ENCODE assay signal across 8 cellular contexts in the genomic region with DNA sequence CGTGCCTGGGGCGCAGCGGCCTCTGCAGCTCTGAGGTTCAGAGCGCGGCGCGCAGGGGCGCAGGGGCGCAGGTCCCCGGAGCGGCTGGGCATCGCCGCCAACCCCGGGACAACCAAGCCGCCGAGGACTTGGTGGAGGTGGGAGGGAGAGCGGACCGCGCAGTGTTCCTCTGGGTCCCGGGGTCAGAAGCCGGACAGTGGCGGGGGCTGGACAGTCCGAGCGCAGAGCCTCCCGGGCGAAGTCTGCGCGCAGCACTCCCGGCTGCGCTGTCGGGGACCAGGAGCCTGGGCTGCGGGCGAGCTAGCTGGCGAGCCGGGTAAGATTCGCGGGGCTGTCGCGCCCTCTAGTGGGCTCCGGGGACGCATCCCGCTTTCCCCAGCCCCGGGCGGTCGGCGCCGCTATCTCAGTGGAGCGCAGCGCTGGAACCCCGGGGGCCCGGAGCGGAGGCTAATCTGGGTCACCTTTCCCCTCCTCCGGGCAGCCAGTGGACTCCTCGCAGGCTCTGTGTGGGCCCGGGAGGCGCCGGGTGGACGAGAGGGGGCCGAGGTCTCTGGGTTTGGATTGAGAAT. TPM values are rescaled to one million over a fixed set of nuclear protein-coding genes. Genes with fewer than 3 reads are reported as not detected.
DNase-seq lines count a peak whose midpoint lies in the region; ATAC-seq, FAIRE-seq and TF ChIP-seq lines count a peak whose summit lies in the region.

No MANE protein-coding gene starts in this region.

- no peak overlapping the region for H2AFZ ChIP-seq in HepG2 (ENCODE audit: low read length)

- 3% methylated on average over 13 of the region's 59 CpGs for WGBS in HepG2 (ENCODE audit: low lambda C conversion rate)

- peak overlapping the region; percentile 77 for H3K4me3 Mint-ChIP-seq in dendritic cell treated with granulocyte-macrophage colony-stimulating factor and Interleukin-4, amounts not matched to agents 40 ng/mL and 50 ng/mL, for 4 days

- no peaks in the 10 kb centered on the region for H4K20me1 ChIP-seq in HepG2 (ENCODE audit: insufficient read depth, low read length)

- H3K27me3 Mint-ChIP-seq in dendritic cell treated with granulocyte-macrophage colony-stimulating factor and Interleukin-4, amounts not matched to agents 40 ng/mL and 50 ng/mL, for 4 days, result peaks cover 76% of the 10 kb centered on the region

- H3K9me3 Mint-ChIP-seq in dendritic cell treated with granulocyte-macrophage colony-stimulating factor and Interleukin-4, amounts not matched to agents 40 ng/mL and 50 ng/mL, for 4 days, result no peaks in the 10 kb centered on the region

- peaks cover 53% of the 10 kb centered on the region for H3K4me1 Mint-ChIP-seq in dendritic cell treated with granulocyte-macrophage colony-stimulating factor and Interleukin-4, amounts not matched to agents 40 ng/mL and 50 ng/mL, for 4 days (ENCODE audit: low read depth)

- peak overlapping the region; percentile 87 for H3K4me2 ChIP-seq in HepG2 (ENCODE audit: low read depth, low read length)

- ATAC-seq in GM19023 (IDR thresholded peaks at IDR 0.05; ENCODE audit: unreplicated experiment) (peak; percentile 87), HG03196 (IDR thresholded peaks at IDR 0.05; ENCODE audit: unreplicated experiment) (peak; percentile 83), HepG2 (peak; percentile 94)

- DNase-seq in AG10803 (ENCODE audit: low read depth) (peak; percentile 83), NCI-H510A treated with DMSO at 0.1 percent for 48 hours (lab: John Stamatoyannopoulos, UW) (peak; percentile 92), HepG2 (ENCODE audit: low spot score) (peak; percentile 55)
- DNase-seq in activated CD4-positive, alpha-beta T cell treated with anti-CD3 and anti-CD28 coated beads, Interleukin-2, amount 50 U/mL, for 1 hour, result peak; percentile 67
- DNase-seq in stimulated activated CD4-positive, alpha-beta T cell treated with anti-CD3 and anti-CD28 coated beads, Interleukin-2, amount 100 ng/mL, for 4 hours (ENCODE audit: low read depth), result peak; percentile 55

- TF ChIP-seq CTCF in AG10803 (conservative IDR thresholded peaks at IDR 0.05; ENCODE audit: low read length), result peak; percentile 72
- peak; percentile 93 for TF ChIP-seq CTCF in HepG2 (CRISPR knock-in tag; IDR thresholded peaks at IDR 0.05)

- peak overlapping the region; percentile 98 for H3K4me3 ChIP-seq in AG10803 (ENCODE audit: low read length)
- peak overlapping the region; percentile 45 to 75 (median 52); a peak in 5 of 6 replicates for H3K4me3 ChIP-seq in HepG2 (replicated peaks in 1 of 3; ENCODE audit: insufficient read depth in 1 of 3, low read depth in 2 of 3, low read length in 3 of 3)

- TF ChIP-seq POLR2A in HepG2 (IDR thresholded peaks at IDR 0.05; ENCODE audit: insufficient read depth in 1 of 2, low read depth in 2 of 2, low read length in 2 of 2), result no peak

- H3K79me2 ChIP-seq in HepG2 (ENCODE audit: insufficient read depth, low read length), result no peaks in the 10 kb centered on the region

- no peaks in the 10 kb centered on the region for H3K36me3 ChIP-seq in HepG2 (replicated peaks in 1 of 2; ENCODE audit: control insufficient read depth in 1 of 2, insufficient read depth in 2 of 2, low read length in 2 of 2)

- H3K9ac ChIP-seq in HepG2 (ENCODE audit: insufficient read depth, low read depth, low read length), result no peak overlapping the region

- peaks cover 14 to 46% of the 10 kb centered on the region in 2 experiments for H3K27me3 ChIP-seq in HepG2 (ENCODE audit: control insufficient read depth in 1 of 2, insufficient read depth in 2 of 2, low read length in 2 of 2)

- H3K4me1 ChIP-seq in HepG2 (ENCODE audit: insufficient read depth, low read length), result peaks cover 31% of the 10 kb centered on the region; the same call in 1 of the 2 replicates

- intact Hi-C loops in dendritic cell treated with granulocyte-macrophage colony-stimulating factor and Interleukin-4, amounts not matched to agents 40 ng/mL and 50 ng/mL, for 4 days (cut with micrococcal nuclease), result loop anchor here (2.0 to 10.0 kb wide), 7 partner anchors 324 to 1686 kb away; a partner anchor contains a TSS
- intact Hi-C loops in HepG2 (cut with micrococcal nuclease; ENCODE audit: unreplicated experiment), result loop anchor here (1.0 to 10.0 kb wide), 3 partner anchors 325 to 1998 kb away; no protein-coding TSS in a partner anchor

- BruUV-seq in HepG2 (replicated peaks; lab: Mats Ljungman, UMichigan), result no TSS peak

- POLR2A ChIA-PET in HepG2 (lab: Yijun Ruan, JAX), result interaction anchor here (1.1 kb wide), 1 partner anchor 1214 kb away, joined by 3 read pairs; no protein-coding TSS in a partner anchor

- in situ Hi-C loops in HepG2 (cut with HindIII; ENCODE audit: extremely low pct_ligation_motif_present, low pct_unique_long_range_greater_than_20kb), result loop anchor here (25.0 kb wide), 3 partner anchors 746 to 1046 kb away; no protein-coding TSS in a partner anchor

- CTCF ChIA-PET in HepG2 (lab: Yijun Ruan, JAX; ENCODE audit: low intra/inter-chr PET ratio, low total read pairs), result interaction anchor here (2.0 to 3.3 kb wide), 7 partner anchors 302 to 1999 kb away, joined by 5 to 22 read pairs (median 15); no protein-coding TSS in a partner anchor

- TF ChIP-seq EP300 in HepG2 (IDR thresholded peaks at IDR 0.05; ENCODE audit: low read depth in 2 of 2, low read length in 2 of 2) (no peak), HepG2 (CRISPR knock-in tag; IDR thresholded peaks at IDR 0.05; ENCODE audit: borderline replicate concordance) (no peak)

- H3K27ac Mint-ChIP-seq in dendritic cell treated with granulocyte-macrophage colony-stimulating factor and Interleukin-4, amounts not matched to agents 40 ng/mL and 50 ng/mL, for 4 days, result peak overlapping the region; percentile 38

- no peak for FAIRE-seq in HepG2 (lab: Jason Lieb, UNC)

- TF ChIP-seq RAD21 in HepG2 (CRISPR knock-in tag; IDR thresholded peaks at IDR 0.05), result peak; percentile 97

- no peaks in the 10 kb centered on the region for H3K36me3 Mint-ChIP-seq in dendritic cell treated with granulocyte-macrophage colony-stimulating factor and Interleukin-4, amounts not matched to agents 40 ng/mL and 50 ng/mL, for 4 days (ENCODE audit: low read depth)

- H3K27ac ChIP-seq in HepG2 (ENCODE audit: extremely low read length, insufficient read depth, low read length), result no peak overlapping the region

- H3K9me3 ChIP-seq in HepG2 (ENCODE audit: low read length), result no peaks in the 10 kb centered on the region

TF ChIP-seq in HepG2, 621 proteins besides CTCF, POLR2A, EP300 and RAD21 (continues in another document):
- TF ChIP-seq, protein P1, sequence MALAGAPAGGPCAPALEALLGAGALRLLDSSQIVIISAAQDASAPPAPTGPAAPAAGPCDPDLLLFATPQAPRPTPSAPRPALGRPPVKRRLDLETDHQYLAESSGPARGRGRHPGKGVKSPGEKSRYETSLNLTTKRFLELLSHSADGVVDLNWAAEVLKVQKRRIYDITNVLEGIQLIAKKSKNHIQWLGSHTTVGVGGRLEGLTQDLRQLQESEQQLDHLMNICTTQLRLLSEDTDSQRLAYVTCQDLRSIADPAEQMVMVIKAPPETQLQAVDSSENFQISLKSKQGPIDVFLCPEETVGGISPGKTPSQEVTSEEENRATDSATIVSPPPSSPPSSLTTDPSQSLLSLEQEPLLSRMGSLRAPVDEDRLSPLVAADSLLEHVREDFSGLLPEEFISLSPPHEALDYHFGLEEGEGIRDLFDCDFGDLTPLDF (CRISPR knock-in tag; IDR thresholded peaks at IDR 0.05), result 0 out of 2 replicates have a peak, but pooled peaks have one; percentile 39
- TF ChIP-seq HES4 (CRISPR knock-in tag; IDR thresholded peaks at IDR 0.05; ENCODE audit: borderline replicate concordance) (0 out of 2 replicates have a peak, but pooled peaks have one; percentile 13), KLF15 (CRISPR knock-in tag; IDR thresholded peaks at IDR 0.05; ENCODE audit: borderline replicate concordance) (no peak), ATF1 (CRISPR knock-in tag; IDR thresholded peaks at IDR 0.05) (no peak), ZBTB3 (CRISPR knock-in tag; IDR thresholded peaks at IDR 0.05; ENCODE audit: borderline replicate concordance, low read depth) (no peak)
- TF ChIP-seq, protein P2, sequence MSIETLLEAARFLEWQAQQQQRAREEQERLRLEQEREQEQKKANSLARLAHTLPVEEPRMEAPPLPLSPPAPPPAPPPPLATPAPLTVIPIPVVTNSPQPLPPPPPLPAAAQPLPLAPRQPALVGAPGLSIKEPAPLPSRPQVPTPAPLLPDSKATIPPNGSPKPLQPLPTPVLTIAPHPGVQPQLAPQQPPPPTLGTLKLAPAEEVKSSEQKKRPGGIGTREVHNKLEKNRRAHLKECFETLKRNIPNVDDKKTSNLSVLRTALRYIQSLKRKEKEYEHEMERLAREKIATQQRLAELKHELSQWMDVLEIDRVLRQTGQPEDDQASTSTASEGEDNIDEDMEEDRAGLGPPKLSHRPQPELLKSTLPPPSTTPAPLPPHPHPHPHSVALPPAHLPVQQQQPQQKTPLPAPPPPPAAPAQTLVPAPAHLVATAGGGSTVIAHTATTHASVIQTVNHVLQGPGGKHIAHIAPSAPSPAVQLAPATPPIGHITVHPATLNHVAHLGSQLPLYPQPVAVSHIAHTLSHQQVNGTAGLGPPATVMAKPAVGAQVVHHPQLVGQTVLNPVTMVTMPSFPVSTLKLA (IDR thresholded peaks at IDR 0.05), result no peak

RNA-seq across cellular contexts. Expression of a gene that starts 4.1 kb away (rescaled TPM):
- 0.04 TPM in 1 of 2 replicates, not detected in the other for total RNA-seq in HepG2 (2016; rRNA removed; fragmentation: Illumina TruSeq; extraction: Trizol)
- total RNA-seq in HepG2 (2016; cell fraction: cytosol; rRNA removed; fragmentation: Illumina TruSeq; extraction: Trizol; ENCODE audit: low read depth), result not detected in 2 replicates
- 0.02 TPM in 1 of 2 replicates, not detected in the other for total RNA-seq in HepG2 (2016; cell fraction: insoluble cytoplasmic fraction; rRNA removed; fragmentation: Illumina TruSeq; extraction: Trizol)
- not detected in 2 replicates for total RNA-seq in HepG2 (2016; cell fraction: membrane; rRNA removed; fragmentation: Illumina TruSeq; extraction: Trizol)
- total RNA-seq in HepG2 (2016; cell fraction: nucleus; rRNA removed; fragmentation: Illumina TruSeq; extraction: Trizol), result not detected in 2 replicates
- polyA plus RNA-seq in HepG2 (2011; rRNA removed), result 0.03 TPM in 1 of 2 replicates, not detected in the other
- 0.01 TPM in 1 of 2 replicates, not detected in the other for polyA plus RNA-seq in HepG2 (2011; cell fraction: cytosol; rRNA removed)
- polyA plus RNA-seq in HepG2 (2011; cell fraction: nucleus; rRNA removed), result 0.03 TPM in 1 of 2 replicates, not detected in the other
- polyA plus RNA-seq in HepG2 (2012), result not detected in 2 replicates
- polyA plus RNA-seq in HepG2 (2016; cell fraction: cytosol; fragmentation: Illumina TruSeq; extraction: Trizol; ENCODE audit: low read depth), result not detected in 2 replicates
- polyA plus RNA-seq in HepG2 (2016; cell fraction: insoluble cytoplasmic fraction; fragmentation: Illumina TruSeq; extraction: Trizol; ENCODE audit: low read depth), result not detected in 2 replicates
- polyA plus RNA-seq in HepG2 (2016; cell fraction: membrane; fragmentation: Illumina TruSeq; extraction: Trizol; ENCODE audit: low read depth), result not detected in 2 replicates
- not detected in 2 replicates for polyA plus RNA-seq in HepG2 (2016; cell fraction: nucleus; fragmentation: Illumina TruSeq; extraction: Trizol; ENCODE audit: insufficient read depth, low read depth)
- polyA minus RNA-seq in HepG2 (2011; rRNA and poly(A)+ RNA removed; ENCODE audit: low replicate concordance), result 0.26 TPM in 1 of 2 replicates, not detected in the other
- polyA minus RNA-seq in HepG2 (2011; cell fraction: cytosol; rRNA and poly(A)+ RNA removed), result not detected in 2 replicates
- polyA minus RNA-seq in HepG2 (2011; cell fraction: nucleus; rRNA and poly(A)+ RNA removed), result not detected in 2 replicates
